Comparison of ENCODE assay signal across 8 cellular contexts in the genomic region with DNA sequence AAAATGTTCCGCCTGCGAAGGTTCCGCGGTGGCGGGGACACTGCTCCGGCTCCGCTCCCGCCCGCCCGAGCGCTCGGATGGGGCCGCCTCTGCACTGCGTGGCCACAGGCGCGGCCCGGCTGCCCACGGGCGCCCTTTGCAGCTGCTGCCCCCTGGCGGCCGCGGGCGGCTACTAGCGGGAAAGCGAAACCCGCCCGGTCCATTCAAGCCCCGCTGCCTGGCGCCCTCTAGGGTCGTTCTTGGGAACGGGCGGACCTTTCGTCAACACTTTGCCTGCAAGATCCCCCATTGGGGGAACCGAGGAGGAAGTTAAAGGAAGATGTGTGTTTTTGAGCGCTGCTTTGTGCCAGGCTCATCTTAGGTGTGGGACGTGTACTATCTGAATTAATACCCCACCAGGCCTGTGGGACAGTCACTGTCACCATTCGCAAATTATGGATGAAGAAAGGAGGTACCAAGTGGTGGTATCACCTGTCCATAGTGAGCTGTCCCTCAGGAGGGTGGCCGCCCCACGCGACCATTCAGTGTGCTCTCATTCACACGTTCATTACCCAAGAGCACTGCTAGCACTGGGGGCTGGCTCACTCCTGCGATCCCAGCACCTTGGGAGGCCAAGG. TPM values are rescaled to one million over a fixed set of nuclear protein-coding genes. Genes with fewer than 3 reads are reported as not detected.
DNase-seq lines count a peak whose midpoint lies in the region; ATAC-seq and TF ChIP-seq lines count a peak whose summit lies in the region.

No MANE protein-coding gene starts in this region.

- TF ChIP-seq CTCF in RWPE1 (conservative IDR thresholded peaks at IDR 0.05; ENCODE audit: low read depth) (peak; percentile 99), fibroblast of lung (conservative IDR thresholded peaks at IDR 0.05 in 1 of 2, IDR thresholded peaks at IDR 0.05 in 1 of 2; ENCODE audit: low read depth in 1 of 2, low read length in 2 of 2) (peak; percentile 82 to 100), neural crest cell (conservative IDR thresholded peaks at IDR 0.05) (peak; percentile 100)

- CTCF ChIA-PET in RWPE1 (lab: Yijun Ruan, JAX) = interaction anchor here (0.6 to 3.3 kb wide), 26 partner anchors 8 to 388 kb away, joined by 3 to 42 read pairs (median 5); partner anchors contain the start of genes CDCA4, CLBA1 and GPR132

- no peaks in the 10 kb centered on the region for H3K9me3 Mint-ChIP-seq in neural crest cell

- no peaks in the 10 kb centered on the region for H3K4me1 ChIP-seq in fibroblast of lung (ENCODE audit: control insufficient read depth, extremely low read depth, insufficient read depth, low read length)

- no peaks in the 10 kb centered on the region for H3K36me3 ChIP-seq in fibroblast of lung (ENCODE audit: control insufficient read depth, insufficient read depth, low read length)

- H3K27ac ChIP-seq in RWPE1 = peak overlapping the region; percentile 23; the same call in 1 of the 2 replicates
- no peak overlapping the region for H3K27ac ChIP-seq in fibroblast of lung (ENCODE audit: insufficient read depth, low read length)

- H3K9me3 ChIP-seq in fibroblast of lung (ENCODE audit: control insufficient read depth, insufficient read depth, low read depth, low read length) = no peaks in the 10 kb centered on the region

- no peaks in the 10 kb centered on the region for H4K20me1 ChIP-seq in fibroblast of lung (ENCODE audit: control insufficient read depth, extremely low read depth, insufficient read depth, low read length)

- H3K4me2 ChIP-seq in fibroblast of lung (ENCODE audit: extremely low read depth, insufficient read depth, low read length) = no peak overlapping the region

- H3K36me3 Mint-ChIP-seq in neural crest cell (ENCODE audit: low read depth) = no peaks in the 10 kb centered on the region

- H3K27ac Mint-ChIP-seq in neural crest cell (ENCODE audit: unreplicated experiment) = no peak overlapping the region

- ATAC-seq in GM21717 (IDR thresholded peaks at IDR 0.05; ENCODE audit: unreplicated experiment) = peak; percentile 55

- no peaks in the 10 kb centered on the region for H3K79me2 ChIP-seq in fibroblast of lung (ENCODE audit: control insufficient read depth, insufficient read depth, low read length)

- H3K4me3 Mint-ChIP-seq in neural crest cell = no peak overlapping the region

- POLR2A ChIA-PET in RWPE1 (lab: Yijun Ruan, JAX; ENCODE audit: low non-redundant PET) = interaction anchor here (0.6 kb wide), 1 partner anchor 368 kb away, joined by 4 read pairs; no protein-coding TSS in a partner anchor

- H3K27me3 Mint-ChIP-seq in neural crest cell (ENCODE audit: low read depth) = peaks cover 12% of the 10 kb centered on the region

- DNase-seq in COR-L47 (lab: John Stamatoyannopoulos, UW) (peak; percentile 94), M059J (ENCODE audit: low read depth) (peak; percentile 66), RWPE1 (ENCODE audit: low spot score) (peak; percentile 83), activated T-helper 1 cell treated with Interleukin-2 at 50 U/mL for 16 hours (ENCODE audit: low read depth) (peak; percentile 88), fibroblast of lung (ENCODE audit: low read depth in 2 of 2) (peak; percentile 62 to 74), neural crest cell (ENCODE audit: low read depth, low spot score) (peak; percentile 98), stromal cell of bone marrow (ENCODE audit: low read depth) (peak; percentile 45)

- peaks cover 4% of the 10 kb centered on the region for H3K4me1 Mint-ChIP-seq in neural crest cell

- H3K4me3 ChIP-seq in fibroblast of lung (replicated peaks in 1 of 4; ENCODE audit: control extremely low read depth in 1 of 4, insufficient read depth in 1 of 4, low read depth in 3 of 4, low read length in 4 of 4) = no peak overlapping the region

- H3K9ac ChIP-seq in fibroblast of lung (ENCODE audit: insufficient read depth, low read length) = no peak overlapping the region

- no peak overlapping the region for H2AFZ ChIP-seq in fibroblast of lung (ENCODE audit: low read length)

- H3K27me3 ChIP-seq in fibroblast of lung (ENCODE audit: control insufficient read depth, insufficient read depth, low read length) = no peaks in the 10 kb centered on the region

RNA-seq across cellular contexts. Expression of gene GPR132, which starts 19.4 kb away (rescaled TPM):
- total RNA-seq in M059J (2014; rRNA removed; shearing (Covaris generic)) = 0.44 TPM in 1 of 2 replicates, not detected in the other
- total RNA-seq in fibroblast of lung = 0.17 and 0.26 TPM in 2 replicates
- polyA plus RNA-seq in fibroblast of lung = not detected in 2 replicates
- 0.05 TPM in 1 of 2 replicates, not detected in the other for polyA plus RNA-seq in fibroblast of lung (2012)
- polyA minus RNA-seq in fibroblast of lung (ENCODE audit: low replicate concordance) = not detected in 2 replicates
- not detected in 2 replicates for total RNA-seq in neural crest cell

RNA-seq across cellular contexts. Expression of gene CDCA4, which starts 24.9 kb away (rescaled TPM):
- 32.5 and 40.5 TPM in 2 replicates for total RNA-seq in M059J (2014; rRNA removed; shearing (Covaris generic))
- total RNA-seq in fibroblast of lung (7.9 and 8.0 TPM in 2 replicates), neural crest cell (55.0 and 58.2 TPM in 2 replicates)
- 8.0 and 19.5 TPM in 2 replicates for polyA plus RNA-seq in fibroblast of lung
- polyA plus RNA-seq in fibroblast of lung (2012) = 9.1 and 21.3 TPM in 2 replicates
- polyA minus RNA-seq in fibroblast of lung (ENCODE audit: low replicate concordance) = 8.1 and 23.3 TPM in 2 replicates

Comparison
In these comparisons a context has a peak if more than half of its experiments do, and no peak if none do; other contexts are left out.
1. DNase-seq: peak in every context shown above with its lines; median percentile 98 in neural crest cell; 94 in COR-L47; 88 in activated T-helper 1 cell treated with Interleukin-2 at 50 U/mL for 16 hours; 83 in RWPE1; 68 in fibroblast of lung; 66 in M059J; 45 in stromal cell of bone marrow.